28 cellular contexts compared by ENCODE assay signal in genomic region chr11:107221743-107222142, GRCh38.
"Had no signal": no experiment of that assay in that cellular context is flagged by ENCODE, and none has a peak within 500 bp of the region (broad histone marks: within the 10 kb centered on the region; RNA-seq: fewer than 3 reads in every experiment).

No MANE protein-coding gene starts in this region.

- H3K4me1 ChIP-seq: body of pancreas, esophagus squamous epithelium, gastroesophageal sphincter had no signal

- H3K27me3 ChIP-seq: body of pancreas, esophagus squamous epithelium, gastroesophageal sphincter had no signal

- H3K4me3 ChIP-seq: body of pancreas, esophagus squamous epithelium, gastroesophageal sphincter had no signal

- DNase-seq: activated CD4-positive, alpha-beta memory T cell treated with anti-CD3 and anti-CD28 coated beads, Interleukin-2, amount 10 ng/mL, durations not matched to agents 7 days and 5 days; activated CD4-positive, alpha-beta T cell treated with anti-CD3 and anti-CD28 coated beads for 36 hours; activated CD4-positive, alpha-beta T cell treated with anti-CD3 and anti-CD28 coated beads, Interleukin-2, amount 10 ng/mL, durations not matched to agents 7 days and 5 days; activated CD4-positive, alpha-beta T cell treated with anti-CD3 and anti-CD28 coated beads, Interleukin-2, amount 50 U/mL, for 4 hours; activated CD4-positive, CD25-positive, alpha-beta regulatory T cell; activated CD4-positive, CD25-positive, alpha-beta regulatory T cell treated with anti-CD3 and anti-CD28 coated beads, Interleukin-2, amount 50 U/mL, for 72 hours; activated CD8-positive, alpha-beta memory T cell treated with anti-CD3 and anti-CD28 coated beads, Interleukin-2, amount 50 U/mL, for 48 hours; activated gamma-delta T cell; activated naive CD4-positive, alpha-beta T cell; activated naive CD4-positive, alpha-beta T cell treated with anti-CD3 and anti-CD28 coated beads, Interleukin-2, amount 10 ng/mL, durations not matched to agents 7 days and 5 days; activated naive CD8-positive, alpha-beta T cell treated with anti-CD3 and anti-CD28 coated beads, Interleukin-2, amount 10 ng/mL, durations not matched to agents 7 days and 5 days; activated T-cell treated with anti-CD3 and anti-CD28 coated beads for 4 hours; activated T-cell treated with anti-CD3 and anti-CD28 coated beads, Interleukin-2, amount 50 U/mL, for 24 hours; activated T-cell treated with anti-CD3 and anti-CD28 coated beads, Interleukin-2, amount 50 U/mL, for 72 hours; body of pancreas; caudate nucleus; cortex of kidney; effector CD8-positive, alpha-beta T cell; esophagus squamous epithelium; foreskin melanocyte; T-helper 2 cell had no signal

- H3K9me3 ChIP-seq: body of pancreas, esophagus squamous epithelium, gastroesophageal sphincter had no signal

- H3K36me3 ChIP-seq: esophagus squamous epithelium, gastroesophageal sphincter had no signal

- ATAC-seq: activated CD4-positive, alpha-beta T cell treated with anti-CD3 and anti-CD28 coated beads for 36 hours; activated naive CD4-positive, alpha-beta T cell treated with anti-CD3 and anti-CD28 coated beads, Interleukin-2, amount 50 U/mL, for 72 hours; activated T-cell treated with anti-CD3 and anti-CD28 coated beads, Interleukin-2, amount 50 U/mL, for 72 hours; body of pancreas; gastroesophageal sphincter had no signal

- H3K27ac ChIP-seq: body of pancreas, epithelial cell of prostate, esophagus squamous epithelium, gastroesophageal sphincter had no signal

- FAIRE-seq: astrocyte, colon, endometrium, endothelial cell of umbilical vein had no signal
